In genomic region chr7:150453186-150453585, GRCh38 we compare ENCODE assay signal across 15 cellular contexts. TPM values are rescaled to one million over a fixed set of nuclear protein-coding genes. Genes with fewer than 3 reads are reported as not detected.
DNase-seq lines count a peak whose midpoint lies in the region; ATAC-seq, FAIRE-seq and TF ChIP-seq lines count a peak whose summit lies in the region.
"Had no signal": no experiment of that assay in that cellular context is flagged by ENCODE, and none has a peak within 500 bp of the region (broad histone marks: within the 10 kb centered on the region; RNA-seq: fewer than 3 reads in every experiment).

No MANE protein-coding gene starts in this region.

- in situ Hi-C loops in gastrocnemius medialis (cut with MboI; ENCODE audit: low sequenced_read_pairs in 4 of 4), result no loop called here

- H3K9me3 Mint-ChIP-seq in activated CD4-positive, alpha-beta T cell treated with anti-CD3 and anti-CD28 coated beads, Interleukin-2, amount 10 ng/mL, durations not matched to agents 7 days and 5 days, result peaks cover 22% of the 10 kb centered on the region
- peaks cover 5% of the 10 kb centered on the region for H3K9me3 Mint-ChIP-seq in central memory CD8-positive, alpha-beta T cell
- H3K9me3 Mint-ChIP-seq: HFFc6 had no signal

- no peaks in the 10 kb centered on the region for H3K36me3 ChIP-seq in gastrocnemius medialis

- no peak for TF ChIP-seq POLR2A in gastrocnemius medialis (IDR thresholded peaks at IDR 0.05)

- no peak for TF ChIP-seq CTCF in gastrocnemius medialis (IDR thresholded peaks at IDR 0.05 in 4 of 5, conservative IDR thresholded peaks at IDR 0.05 in 1 of 5)

- H3K27ac ChIP-seq in gastrocnemius medialis, result peak overlapping the region; percentile 7 to 73 (median 39)

- H3K36me3 Mint-ChIP-seq in activated CD4-positive, alpha-beta T cell treated with anti-CD3 and anti-CD28 coated beads, Interleukin-2, amount 10 ng/mL, durations not matched to agents 7 days and 5 days (ENCODE audit: low read depth), result peaks cover 67% of the 10 kb centered on the region
- peaks cover 27% of the 10 kb centered on the region for H3K36me3 Mint-ChIP-seq in central memory CD8-positive, alpha-beta T cell (ENCODE audit: insufficient read depth)

- H3K9me3 ChIP-seq in gastrocnemius medialis, result no peaks in the 10 kb centered on the region

- CTCF ChIA-PET in activated CD4-positive, alpha-beta T cell treated with anti-CD3 and anti-CD28 coated beads, Interleukin-2, amount 10 ng/mL, durations not matched to agents 7 days and 5 days (lab: Charles Lee), result interaction anchor here (0.6 to 3.0 kb wide), 2 partner anchors 62 to 242 kb away, joined by 3 to 10 read pairs; partner anchors contain the start of gene GIMAP7

- POLR2A ChIA-PET in activated CD4-positive, alpha-beta T cell treated with anti-CD3 and anti-CD28 coated beads, Interleukin-2, amount 10 ng/mL, durations not matched to agents 7 days and 5 days (lab: Charles Lee), result interaction anchor here (1.5 to 3.2 kb wide), 2 partner anchors 28 to 63 kb away, joined by 4 to 45 read pairs; partner anchors contain the start of gene GIMAP7

- peaks cover 0 to 12% (median 7%) of the 10 kb centered on the region in 3 donors for H3K27me3 ChIP-seq in gastrocnemius medialis

- ATAC-seq in central memory CD8-positive, alpha-beta T cell (replicated peaks; ENCODE audit: extremely low read depth, poor library complexity, severe bottlenecking), result no peak
- ATAC-seq in gastrocnemius medialis (no peak), GM21515 (IDR thresholded peaks at IDR 0.05; ENCODE audit: unreplicated experiment) (no peak), HG02763 (IDR thresholded peaks at IDR 0.05; ENCODE audit: unreplicated experiment) (no peak)
- ATAC-seq: sciatic nerve had no signal

- intact Hi-C loops in gastrocnemius medialis (cut with DNase I; ENCODE audit: low total_unique reads), result no loop called here

- no peaks in the 10 kb centered on the region for H3K27me3 Mint-ChIP-seq in activated CD4-positive, alpha-beta T cell treated with anti-CD3 and anti-CD28 coated beads, Interleukin-2, amount 10 ng/mL, durations not matched to agents 7 days and 5 days
- no peaks in the 10 kb centered on the region for H3K27me3 Mint-ChIP-seq in central memory CD8-positive, alpha-beta T cell

- DNase-seq in activated CD4-positive, alpha-beta T cell treated with anti-CD3 and anti-CD28 coated beads for 48 hours, result peak; percentile 28
- no peak for DNase-seq in activated CD4-positive, alpha-beta T cell treated with anti-CD3 and anti-CD28 coated beads for 1 hour
- peak; percentile 43 for DNase-seq in activated CD4-positive, alpha-beta T cell treated with anti-CD3 and anti-CD28 coated beads, Interleukin-2, amount 10 ng/mL, durations not matched to agents 7 days and 5 days
- no peak for DNase-seq in central memory CD8-positive, alpha-beta T cell (ENCODE audit: low spot score in 2 of 2)
- DNase-seq in gastrocnemius medialis, result no peak
- no peak for DNase-seq in frontal cortex (ENCODE audit: low spot score in 2 of 2)
- DNase-seq: 8988T, amniotic stem cell, Calu3, dermis blood vessel endothelial cell, HFFc6 had no signal

- peak overlapping the region; percentile 92 for H3K27ac Mint-ChIP-seq in activated CD4-positive, alpha-beta T cell treated with anti-CD3 and anti-CD28 coated beads, Interleukin-2, amount 10 ng/mL, durations not matched to agents 7 days and 5 days
- H3K27ac Mint-ChIP-seq in central memory CD8-positive, alpha-beta T cell (ENCODE audit: low read depth), result peak overlapping the region; percentile 99
- H3K27ac Mint-ChIP-seq: HFFc6 had no signal

- H3K4me1 ChIP-seq in gastrocnemius medialis, result no peaks in the 10 kb centered on the region

- H3K4me3 ChIP-seq in gastrocnemius medialis, result peak overlapping the region; percentile 33 to 59 (median 46)

- FAIRE-seq in frontal cortex (lab: Jason Lieb, UNC), result no peak

- peak overlapping the region; percentile 97 for H3K4me3 Mint-ChIP-seq in activated CD4-positive, alpha-beta T cell treated with anti-CD3 and anti-CD28 coated beads, Interleukin-2, amount 10 ng/mL, durations not matched to agents 7 days and 5 days
- peak overlapping the region; percentile 97 for H3K4me3 Mint-ChIP-seq in central memory CD8-positive, alpha-beta T cell
- H3K4me3 Mint-ChIP-seq: HFFc6 had no signal

- H3K4me1 Mint-ChIP-seq in activated CD4-positive, alpha-beta T cell treated with anti-CD3 and anti-CD28 coated beads, Interleukin-2, amount 10 ng/mL, durations not matched to agents 7 days and 5 days, result peaks cover 71% of the 10 kb centered on the region
- H3K4me1 Mint-ChIP-seq in central memory CD8-positive, alpha-beta T cell, result peaks cover 81% of the 10 kb centered on the region

RNA-seq across cellular contexts. Expression of gene GIMAP8, which starts 2.8 kb away (rescaled TPM):
- total RNA-seq in activated CD4-positive, alpha-beta T cell treated with anti-CD3 and anti-CD28 coated beads, Interleukin-2, amount 10 ng/mL, durations not matched to agents 7 days and 5 days, result 10 to 100 TPM; 35.9 to 36.3 TPM
- total RNA-seq in gastrocnemius medialis (10 to 100 TPM in 1 of 4 donors, 1 to 10 TPM in 3; 5.4 to 10.4 (median 7.1) TPM), frontal cortex (1.6 TPM)
- total RNA-seq: Calu3, fibroblast of villous mesenchyme, HFFc6 had no signal

Comparison
In these comparisons a context has a peak if more than half of its experiments do, and no peak if none do; other contexts are left out.
1. DNase-seq: peak in activated CD4-positive, alpha-beta T cell treated with anti-CD3 and anti-CD28 coated beads for 48 hours (single experiment) and activated CD4-positive, alpha-beta T cell treated with anti-CD3 and anti-CD28 coated beads, Interleukin-2, amount 10 ng/mL, durations not matched to agents 7 days and 5 days (single experiment); none in activated CD4-positive, alpha-beta T cell treated with anti-CD3 and anti-CD28 coated beads for 1 hour (single experiment), central memory CD8-positive, alpha-beta T cell (0 of 2), gastrocnemius medialis (0 of 2) and frontal cortex (0 of 2).